10 cellular contexts compared by ENCODE assay signal in the genomic region with DNA sequence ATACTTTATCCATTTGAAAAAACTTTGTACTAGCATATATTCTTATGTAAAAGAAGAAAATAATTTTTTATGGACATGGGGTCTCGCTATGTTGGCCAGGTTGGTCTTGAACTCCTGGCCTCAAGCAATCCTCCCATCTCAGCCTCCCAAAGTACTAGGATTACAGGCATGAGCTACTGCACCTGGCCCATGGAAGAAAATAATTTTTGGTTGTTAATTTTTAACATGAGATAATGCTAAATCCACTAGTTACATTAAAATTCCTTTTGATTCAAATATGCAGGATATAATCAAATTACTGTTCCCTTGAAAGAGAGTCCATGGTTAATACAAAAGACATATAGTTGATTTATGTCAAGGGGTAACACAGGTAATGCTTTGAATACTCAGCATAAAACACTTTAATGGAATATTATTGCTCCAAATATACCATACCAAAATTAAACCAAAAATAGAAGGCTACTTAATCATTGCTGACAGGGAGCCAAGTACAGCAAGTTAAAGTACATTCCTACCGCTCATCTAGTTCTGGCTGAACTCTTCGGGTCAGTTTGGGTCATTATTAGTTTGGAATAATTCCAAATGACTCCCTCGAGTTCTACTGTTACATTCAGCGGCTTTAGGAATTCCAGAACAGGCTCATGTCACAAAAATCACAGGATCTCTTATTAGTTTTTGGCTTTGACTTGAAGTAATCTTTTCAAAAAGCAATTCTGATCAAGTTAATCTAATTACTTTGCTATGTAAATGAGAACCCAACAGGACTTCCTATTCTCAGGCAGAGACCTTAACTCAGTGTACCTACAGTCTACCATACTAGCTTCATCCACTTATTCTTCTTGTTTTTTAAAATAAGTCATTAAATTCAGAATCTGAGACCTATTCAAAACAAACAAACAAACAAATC. TPM values are rescaled to one million over a fixed set of nuclear protein-coding genes. Genes with fewer than 3 reads are reported as not detected.
DNase-seq lines count a peak whose midpoint lies in the region; ATAC-seq and TF ChIP-seq lines count a peak whose summit lies in the region.
"Had no signal": no experiment of that assay in that cellular context is flagged by ENCODE, and none has a peak within 500 bp of the region (broad histone marks: within the 10 kb centered on the region; RNA-seq: fewer than 3 reads in every experiment).

No MANE protein-coding gene starts in this region.

- H3K4me1 Mint-ChIP-seq in T-helper 17 cell, result peaks cover 41% of the 10 kb centered on the region

- H3K36me3 Mint-ChIP-seq in T-helper 17 cell (ENCODE audit: low read depth), result peaks cover 2% of the 10 kb centered on the region

- no peak overlapping the region for H3K4me3 ChIP-seq in retinal pigment epithelial cell (ENCODE audit: low read length)
- H3K4me3 ChIP-seq: skin epidermis had no signal

- no peaks in the 10 kb centered on the region for H3K27me3 Mint-ChIP-seq in T-helper 17 cell
- H3K27me3 Mint-ChIP-seq: activated T-cell treated with anti-CD3 and anti-CD28 coated beads, Interleukin-2, amount 50 U/mL, for 24 hours had no signal

- H3K27ac Mint-ChIP-seq in T-helper 17 cell, result peak overlapping the region; percentile 82
- H3K27ac Mint-ChIP-seq: activated T-cell treated with anti-CD3 and anti-CD28 coated beads, Interleukin-2, amount 50 U/mL, for 24 hours had no signal

- TF ChIP-seq CTCF in retinal pigment epithelial cell (conservative IDR thresholded peaks at IDR 0.05; ENCODE audit: low read depth, low read length), result no peak

- DNase-seq in DMS114 treated with DMSO at 0.1 percent for 48 hours (lab: John Stamatoyannopoulos, UW; ENCODE audit: unreplicated experiment) (peak; percentile 21), T-helper 17 cell (no peak), Right ventricle myocardium superior (no peak), retinal pigment epithelial cell (ENCODE audit: low read depth) (peak; percentile 96), medulla oblongata (ENCODE audit: extremely low spot score) (no peak), hippocampal formation (lab: John Stamatoyannopoulos, UW) (no peak), cerebellar nuclear complex (lab: John Stamatoyannopoulos, UW) (no peak)
- DNase-seq: activated T-cell treated with anti-CD3 and anti-CD28 coated beads, Interleukin-2, amount 50 U/mL, for 24 hours had no signal

- ATAC-seq in T-helper 17 cell (peak; percentile 17), Right ventricle myocardium superior (ENCODE audit: poor library complexity) (peak; percentile 91), HG03565 (IDR thresholded peaks at IDR 0.05; ENCODE audit: unreplicated experiment) (no peak)

- peak overlapping the region; percentile 21 for H3K4me3 Mint-ChIP-seq in T-helper 17 cell
- H3K4me3 Mint-ChIP-seq: activated T-cell treated with anti-CD3 and anti-CD28 coated beads, Interleukin-2, amount 50 U/mL, for 24 hours had no signal

- H3K9me3 ChIP-seq in T-helper 17 cell (ENCODE audit: control insufficient read depth, low read length, poor library complexity, severe bottlenecking), result no peaks in the 10 kb centered on the region

- intact Hi-C loops in Right ventricle myocardium superior (cut with DNase I), result loop anchor here (10.0 kb wide), 1 partner anchor 439 kb away; the partner anchor contains the start of gene SAV1

RNA-seq across cellular contexts. Expression of gene SOS2, which starts 6.1 kb away (rescaled TPM):
- total RNA-seq in T-helper 17 cell (10 to 100 TPM; 33.8 to 40.3 TPM), Right ventricle myocardium superior (29.5 TPM)

Comparison
In these comparisons a context has a peak if more than half of its experiments do, and no peak if none do; other contexts are left out.
1. DNase-seq: peak in DMS114 treated with DMSO at 0.1 percent for 48 hours (single experiment) and retinal pigment epithelial cell (single experiment); none in T-helper 17 cell (0 of 3), Right ventricle myocardium superior (single experiment), medulla oblongata (single experiment), hippocampal formation (0 of 2) and cerebellar nuclear complex (0 of 2).